ENCODE assay signal across 15 cellular contexts in the genomic region with DNA sequence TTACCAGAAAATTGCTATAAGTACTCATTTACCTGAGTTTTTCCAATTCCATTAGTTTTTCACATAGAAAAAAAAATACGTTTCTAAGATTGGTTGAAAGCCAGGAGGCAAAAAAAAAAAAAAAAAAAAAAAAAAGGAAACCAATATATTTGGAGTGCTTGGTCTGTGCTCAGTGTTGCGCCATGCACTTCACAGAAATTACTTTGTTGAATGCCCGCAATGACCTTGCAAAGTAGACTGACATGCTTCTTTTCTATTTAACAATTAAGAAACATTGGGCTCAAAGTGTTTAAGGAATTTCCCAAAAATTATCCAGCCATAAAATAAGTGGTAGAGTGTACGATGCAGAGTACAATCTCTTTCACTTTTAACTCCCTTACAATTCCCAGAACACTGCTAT.
DNase-seq lines count a peak whose midpoint lies in the region; ATAC-seq, FAIRE-seq and TF ChIP-seq lines count a peak whose summit lies in the region.
"Had no signal": no experiment of that assay in that cellular context is flagged by ENCODE, and none has a peak within 500 bp of the region (broad histone marks: within the 10 kb centered on the region; RNA-seq: fewer than 3 reads in every experiment).

No MANE protein-coding gene starts in this region.

- no peak overlapping the region for H3K4me3 ChIP-seq in GM23248
- H3K4me3 ChIP-seq in gastrocnemius medialis, result no peak overlapping the region

- no peaks in the 10 kb centered on the region for H3K9me2 ChIP-seq in GM23248 (ENCODE audit: insufficient read depth)

- peak overlapping the region; percentile 61; the same call in 1 of the 2 replicates for H3K9ac ChIP-seq in GM23248

- no peaks in the 10 kb centered on the region for H3K79me2 ChIP-seq in GM23248 (ENCODE audit: insufficient read depth)

- FAIRE-seq in endometrium (lab: Jason Lieb, UNC) (peak; percentile 15), GM19239 (lab: Jason Lieb, UNC) (no peak)

- no peaks in the 10 kb centered on the region for H4K20me1 ChIP-seq in GM23248 (ENCODE audit: insufficient read depth)

- H3K27me3 ChIP-seq in GM23248 (replicated peaks; ENCODE audit: insufficient read depth), result no peaks in the 10 kb centered on the region
- no peaks in the 10 kb centered on the region for H3K27me3 ChIP-seq in gastrocnemius medialis

- H3F3A ChIP-seq in GM23248 (ENCODE audit: insufficient read depth), result peaks cover 28% of the 10 kb centered on the region

- in situ Hi-C loops in GM23248 (cut with MboI) (no loop called here), gastrocnemius medialis (cut with MboI; ENCODE audit: low sequenced_read_pairs in 4 of 4) (no loop called here)

- peak overlapping the region; percentile 64 for H3K4me2 ChIP-seq in GM23248 (ENCODE audit: unreplicated experiment)

- H2AFZ ChIP-seq in GM23248, result no peak overlapping the region

- ATAC-seq in gastrocnemius medialis, result no peak
- ATAC-seq: HCT116, SK-N-SH treated with all-trans-retinoic acid at 6 μM for 48 hours had no signal

- WGBS in GM23248 (ENCODE audit: low coverage in 1 of 2, low lambda C conversion rate in 2 of 2, missing lambda C conversion rate in 2 of 2), 2 experiments, result 88 to 90% methylated on average over 4 of the region's 4 CpGs

- H3K36me3 ChIP-seq in GM23248 (ENCODE audit: low read depth), result no peaks in the 10 kb centered on the region
- H3K36me3 ChIP-seq in gastrocnemius medialis, result no peaks in the 10 kb centered on the region

- TF ChIP-seq CTCF in gastrocnemius medialis (IDR thresholded peaks at IDR 0.05 in 4 of 5, conservative IDR thresholded peaks at IDR 0.05 in 1 of 5), result no peak

- intact Hi-C loops in gastrocnemius medialis (cut with DNase I; ENCODE audit: low total_unique reads), result no loop called here

- H3K4me1 ChIP-seq in GM23248 (ENCODE audit: insufficient read depth) (peaks cover 21% of the 10 kb centered on the region), gastrocnemius medialis (peaks cover 20 to 24% of the 10 kb centered on the region in 2 donors)
- H3K4me1 ChIP-seq: Caco-2 had no signal

- TF ChIP-seq POLR2A in gastrocnemius medialis (IDR thresholded peaks at IDR 0.05), result no peak

- H3K27ac ChIP-seq in GM23248 (peak overlapping the region; percentile 84), gastrocnemius medialis (peak overlapping the region in 3 of 4 donors; percentile 6 to 66 (median 61))

- H3K9me3 ChIP-seq in GM23248 (ENCODE audit: low read depth) (no peaks in the 10 kb centered on the region), gastrocnemius medialis (no peaks in the 10 kb centered on the region)
- H3K9me3 ChIP-seq: Caco-2 had no signal

- DNase-seq in GM23248 (no peak), NCI-H69 (lab: John Stamatoyannopoulos, UW) (peak; percentile 34), gastrocnemius medialis (no peak), GM19239 (ENCODE audit: insufficient read length, low spot score) (no peak), retina (no peak), AG08396 (ENCODE audit: low spot score) (no peak)
- DNase-seq: ACHN, Caco-2, NCI-H1092, NCI-H146, NCI-H510A treated with DMSO at 0.1 percent for 48 hours, Right ventricle myocardium superior had no signal
